23 cellular contexts compared by ENCODE assay signal in the genomic region with DNA sequence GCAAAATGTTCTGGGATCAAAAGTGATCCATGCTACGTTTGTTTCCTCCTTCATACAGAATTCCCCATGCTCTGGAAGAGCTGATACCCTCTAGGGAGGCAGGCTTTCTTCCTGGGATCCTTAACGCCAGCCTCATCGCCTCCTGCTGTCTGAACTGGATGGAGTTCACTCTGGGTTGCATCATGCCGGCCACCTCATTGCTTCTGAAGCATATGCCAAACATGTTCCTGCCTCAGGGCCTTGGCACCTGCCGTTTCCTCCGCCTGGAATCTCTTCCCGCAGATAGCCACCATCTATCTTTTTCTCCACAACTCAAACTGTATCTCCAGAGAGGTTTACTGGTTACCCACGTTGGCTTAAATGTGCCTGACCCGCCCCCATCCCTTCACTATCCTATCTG.
DNase-seq lines count a peak whose midpoint lies in the region; ATAC-seq and TF ChIP-seq lines count a peak whose summit lies in the region.
"Had no signal": no experiment of that assay in that cellular context is flagged by ENCODE, and none has a peak within 500 bp of the region (broad histone marks: within the 10 kb centered on the region; RNA-seq: fewer than 3 reads in every experiment).

No MANE protein-coding gene starts in this region.

- H3K27me3 ChIP-seq in GM23338 (ENCODE audit: insufficient read depth) (no peaks in the 10 kb centered on the region), foreskin keratinocyte (peaks cover 47% of the 10 kb centered on the region), lower lobe of right lung (ENCODE audit: low read depth) (peaks cover 37% of the 10 kb centered on the region)

- H3K27ac ChIP-seq in GM23338 (ENCODE audit: low read depth) (no peak overlapping the region), foreskin keratinocyte (no peak overlapping the region), lower lobe of right lung (no peak overlapping the region)

- H3F3A ChIP-seq in GM23338 (replicated peaks; ENCODE audit: low read depth) = no peaks in the 10 kb centered on the region

- no peak overlapping the region for H3K27ac Mint-ChIP-seq in GM23338
- peak overlapping the region; percentile 57 for H3K27ac Mint-ChIP-seq in T-helper 17 cell
- H3K27ac Mint-ChIP-seq: B cell, CD14-positive monocyte, IgD-negative memory B cell had no signal

- H3K36me3 ChIP-seq in GM23338 (ENCODE audit: insufficient read depth) = no peaks in the 10 kb centered on the region
- no peaks in the 10 kb centered on the region for H3K36me3 ChIP-seq in lower lobe of right lung

- DNase-seq in AG09309 (ENCODE audit: low read depth) (no peak), GM23338 (ENCODE audit: low spot score) (peak; percentile 49), T-helper 17 cell (no peak), foreskin keratinocyte (peak in 1 of 2 donors; percentile 49), OCI-M1 (lab: John Stamatoyannopoulos, UW) (no peak), lower lobe of right lung (no peak)
- no peak for DNase-seq in stimulated activated CD4-positive, alpha-beta T cell treated with anti-CD3 and anti-CD28 coated beads, Interleukin-4, amount 100 ng/mL, for 24 hours
- DNase-seq: DND-41; Kasumi-1; NCI-H1092; NCI-H1436; NCI-H1930; NCI-H345; NCI-H524; NCI-H774; NK-92 treated with Interleukin-12 subunit alpha and Interleukin-12 subunit beta, amount 100 ng/mL, for 24 hours; SIG-M5; SK-N-SH had no signal

- TF ChIP-seq CTCF in AG09309 (IDR thresholded peaks at IDR 0.05; ENCODE audit: control insufficient read depth, insufficient read depth, low read depth, low read length, missing control alignments) (peak; percentile 1), GM23338 (conservative IDR thresholded peaks at IDR 0.05; ENCODE audit: low read depth in 2 of 2) (peak in 1 of 2 experiments; percentile 43; a peak in 2 of 4 replicates), foreskin keratinocyte (conservative IDR thresholded peaks at IDR 0.05) (peak; percentile 26), lower lobe of right lung (IDR thresholded peaks at IDR 0.05) (no peak)

- ATAC-seq in GM23338 (peak; percentile 48), T-helper 17 cell (no peak), foreskin keratinocyte (peak; percentile 22), GM21423 (IDR thresholded peaks at IDR 0.05; ENCODE audit: unreplicated experiment) (no peak), lower lobe of right lung (no peak)
- ATAC-seq: Panc1 had no signal

- H3K4me3 ChIP-seq in AG09309 (ENCODE audit: control insufficient read depth, low read depth, low read length) (no peak overlapping the region), GM23338 (no peak overlapping the region), lower lobe of right lung (no peak overlapping the region)

- H3K4me1 Mint-ChIP-seq in GM23338 = peaks cover 12% of the 10 kb centered on the region
- H3K4me1 Mint-ChIP-seq in T-helper 17 cell = no peaks in the 10 kb centered on the region
- H3K4me1 Mint-ChIP-seq: B cell, CD14-positive monocyte, IgD-negative memory B cell had no signal

- H3K9me2 ChIP-seq in GM23338 (ENCODE audit: insufficient read depth) = no peaks in the 10 kb centered on the region
- H3K9me2 ChIP-seq: SK-N-SH had no signal

- H3K4me2 ChIP-seq in GM23338 = no peak overlapping the region
- H3K4me2 ChIP-seq: SK-N-SH had no signal

- H3K79me2 ChIP-seq in GM23338 (replicated peaks; ENCODE audit: insufficient read depth) = no peaks in the 10 kb centered on the region

- H3K4me3 Mint-ChIP-seq in GM23338 (no peak overlapping the region), T-helper 17 cell (no peak overlapping the region)
- H3K4me3 Mint-ChIP-seq: B cell, CD14-positive monocyte, IgD-negative memory B cell had no signal

- no peak overlapping the region for H2AFZ ChIP-seq in GM23338

- H3K36me3 Mint-ChIP-seq in GM23338 (ENCODE audit: low read depth) (no peaks in the 10 kb centered on the region), T-helper 17 cell (ENCODE audit: low read depth) (peaks cover 5% of the 10 kb centered on the region)
- H3K36me3 Mint-ChIP-seq: CD14-positive monocyte, IgD-negative memory B cell had no signal

- H3K9me3 ChIP-seq in T-helper 17 cell (ENCODE audit: control insufficient read depth, low read length, poor library complexity, severe bottlenecking) = no peaks in the 10 kb centered on the region
- H3K9me3 ChIP-seq in lower lobe of right lung = no peaks in the 10 kb centered on the region
- H3K9me3 ChIP-seq: SK-N-SH had no signal

- intact Hi-C loops in lower lobe of right lung (cut with DNase I) = no loop called here

- H3K4me1 ChIP-seq in GM23338 (ENCODE audit: insufficient read depth) (peaks cover 9% of the 10 kb centered on the region), foreskin keratinocyte (no peaks in the 10 kb centered on the region), lower lobe of right lung (no peaks in the 10 kb centered on the region)

- no peaks in the 10 kb centered on the region for H4K20me1 ChIP-seq in GM23338 (replicated peaks; ENCODE audit: insufficient read depth)

- no peaks in the 10 kb centered on the region; the same call in 2 of the 3 replicates for H3K9me3 Mint-ChIP-seq in GM23338
- H3K9me3 Mint-ChIP-seq: IgD-negative memory B cell had no signal

- H3K27me3 Mint-ChIP-seq in GM23338 (ENCODE audit: insufficient read depth, low read depth, poor library complexity) (peaks cover 7% of the 10 kb centered on the region), T-helper 17 cell (peaks cover 48% of the 10 kb centered on the region)

TF ChIP-seq in GM23338, 12 proteins besides CTCF, POLR2A, EP300 and RAD21:
- TF ChIP-seq, protein P1, sequence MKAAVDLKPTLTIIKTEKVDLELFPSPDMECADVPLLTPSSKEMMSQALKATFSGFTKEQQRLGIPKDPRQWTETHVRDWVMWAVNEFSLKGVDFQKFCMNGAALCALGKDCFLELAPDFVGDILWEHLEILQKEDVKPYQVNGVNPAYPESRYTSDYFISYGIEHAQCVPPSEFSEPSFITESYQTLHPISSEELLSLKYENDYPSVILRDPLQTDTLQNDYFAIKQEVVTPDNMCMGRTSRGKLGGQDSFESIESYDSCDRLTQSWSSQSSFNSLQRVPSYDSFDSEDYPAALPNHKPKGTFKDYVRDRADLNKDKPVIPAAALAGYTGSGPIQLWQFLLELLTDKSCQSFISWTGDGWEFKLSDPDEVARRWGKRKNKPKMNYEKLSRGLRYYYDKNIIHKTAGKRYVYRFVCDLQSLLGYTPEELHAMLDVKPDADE (IDR thresholded peaks at IDR 0.05) = no peak

Comparison
In these comparisons a context has a peak if more than half of its experiments do, and no peak if none do; other contexts are left out.
1. ATAC-seq: peak in GM23338 (single experiment) and foreskin keratinocyte (single experiment); none in T-helper 17 cell (single experiment), GM21423 (single experiment) and lower lobe of right lung (0 of 2).